In the genomic region with DNA sequence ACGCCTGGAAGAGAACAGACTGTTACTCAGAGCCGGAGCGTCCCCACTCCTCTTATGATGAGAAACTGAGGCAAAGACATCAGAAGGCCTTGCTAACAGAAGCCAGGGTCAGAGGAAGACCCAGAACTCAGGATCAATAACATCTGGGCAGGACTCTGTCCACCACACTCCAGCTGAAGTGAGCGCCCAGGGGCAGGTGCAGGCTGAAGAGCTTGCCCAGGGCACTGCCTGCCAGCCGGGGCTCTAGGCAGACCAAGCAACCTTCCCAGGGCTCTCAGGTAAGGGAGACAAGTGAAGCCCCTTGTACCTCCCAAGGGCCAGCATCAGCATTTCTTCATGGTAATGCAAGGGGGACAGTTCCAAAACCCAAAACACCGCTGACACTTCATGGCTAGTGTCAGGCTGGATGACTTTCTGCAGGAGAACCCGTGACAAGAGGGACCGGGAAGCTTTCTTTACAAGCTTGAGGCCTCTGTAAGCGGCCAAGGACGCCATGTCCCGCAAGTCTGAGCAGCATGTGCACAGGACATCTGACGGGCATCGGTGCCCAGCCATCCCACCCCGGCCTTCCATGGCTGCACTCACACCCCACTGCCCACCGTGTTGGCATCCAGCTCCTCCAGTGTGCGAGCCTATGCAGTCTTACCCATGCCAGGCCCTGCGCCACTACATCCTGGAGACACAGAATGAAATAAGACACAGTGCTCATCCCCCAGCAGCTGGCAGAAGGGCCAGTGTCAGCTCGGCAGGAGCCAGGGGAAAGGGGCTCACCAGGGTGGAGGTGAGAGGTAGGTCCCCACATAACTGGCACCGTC, we compare ENCODE assay signal across 17 cellular contexts. TPM values are rescaled to one million over a fixed set of nuclear protein-coding genes. Genes with fewer than 3 reads are reported as not detected.
DNase-seq lines count a peak whose midpoint lies in the region; ATAC-seq and TF ChIP-seq lines count a peak whose summit lies in the region.
"Had no signal": no experiment of that assay in that cellular context is flagged by ENCODE, and none has a peak within 500 bp of the region (broad histone marks: within the 10 kb centered on the region; RNA-seq: fewer than 3 reads in every experiment).

No MANE protein-coding gene starts in this region.

- H4K91ac ChIP-seq in neuronal stem cell (ENCODE audit: low read depth, low read length, poor library complexity): no peak overlapping the region

- TF ChIP-seq POLR2A in testis (IDR thresholded peaks at IDR 0.05): no peak

- no peak overlapping the region for H3K4ac ChIP-seq in neuronal stem cell (ENCODE audit: low read length)

- no peak overlapping the region for H2BK5ac ChIP-seq in neuronal stem cell (ENCODE audit: low read length)

- H3K27ac ChIP-seq in endodermal cell (ENCODE audit: low read depth, low read length) (no peak overlapping the region), neuronal stem cell (replicated peaks; ENCODE audit: low read length) (no peak overlapping the region), testis (no peak overlapping the region)
- H3K27ac ChIP-seq: epithelial cell of prostate, gastrocnemius medialis, psoas muscle had no signal

- H3K4me3 Mint-ChIP-seq in natural killer cell (peak overlapping the region; percentile 9), endodermal cell (no peak overlapping the region), type B pancreatic cell (no peak overlapping the region)
- H3K4me3 Mint-ChIP-seq in natural killer cell treated with Interleukin-12 subunit alpha and Interleukin-12 subunit beta and Interleukin-15 and Interleukin-18, amount 100 ng/mL, for 72 hours: no peak overlapping the region
- H3K4me3 Mint-ChIP-seq: activated CD4-positive, alpha-beta memory T cell treated with anti-CD3 and anti-CD28 coated beads, Interleukin-2, amount 10 ng/mL, durations not matched to agents 7 days and 5 days had no signal

- no peak overlapping the region for H2BK120ac ChIP-seq in neuronal stem cell (ENCODE audit: low read depth, low read length)

- no peak overlapping the region for H2AFZ ChIP-seq in neuronal stem cell (ENCODE audit: low read length)

- in situ Hi-C loops in GM13977 (cut with MboI; ENCODE audit: low pct_unique_long_range_greater_than_20kb, low sequenced_read_pairs, unreplicated experiment): loop anchor here (10.0 kb wide), 2 partner anchors 102 to 252 kb away; no protein-coding TSS in a partner anchor

- H2AK5ac ChIP-seq in neuronal stem cell (ENCODE audit: low read depth, low read length): peak overlapping the region; percentile 49

- peak overlapping the region; percentile 60 for H3K23ac ChIP-seq in neuronal stem cell (ENCODE audit: low read depth, low read length, poor library complexity)

- no peak overlapping the region for H3K4me3 ChIP-seq in endodermal cell (ENCODE audit: low read length)
- H3K4me3 ChIP-seq in neuronal stem cell (ENCODE audit: low read length in 2 of 2): no peak overlapping the region
- H3K4me3 ChIP-seq in testis: no peak overlapping the region
- H3K4me3 ChIP-seq: breast epithelium, gastrocnemius medialis, psoas muscle had no signal

- DNase-seq in natural killer cell (peak; percentile 4), endodermal cell (peak; percentile 32), neuronal stem cell (ENCODE audit: low spot score) (no peak), GM13977 (ENCODE audit: low spot score) (no peak), testis (no peak), type B pancreatic cell (ENCODE audit: extremely low spot score, unreplicated experiment) (no peak)
- DNase-seq in natural killer cell treated with Interleukin-12 subunit alpha and Interleukin-12 subunit beta and Interleukin-15 and Interleukin-18, amount 100 ng/mL, for 72 hours (ENCODE audit: low spot score): no peak
- DNase-seq: activated CD4-positive, alpha-beta memory T cell treated with anti-CD3 and anti-CD28 coated beads, Interleukin-2, amount 10 ng/mL, durations not matched to agents 7 days and 5 days; dermis blood vessel endothelial cell; gastrocnemius medialis; NCI-H1048; NCI-H2081; psoas muscle had no signal

- no peaks in the 10 kb centered on the region for H3K27me3 Mint-ChIP-seq in natural killer cell (ENCODE audit: low read depth in 2 of 2)
- no peaks in the 10 kb centered on the region for H3K27me3 Mint-ChIP-seq in natural killer cell treated with Interleukin-12 subunit alpha and Interleukin-12 subunit beta and Interleukin-15 and Interleukin-18, amount 100 ng/mL, for 72 hours
- no peaks in the 10 kb centered on the region for H3K27me3 Mint-ChIP-seq in endodermal cell (ENCODE audit: insufficient read depth)
- H3K27me3 Mint-ChIP-seq in type B pancreatic cell: no peaks in the 10 kb centered on the region
- H3K27me3 Mint-ChIP-seq: activated CD4-positive, alpha-beta memory T cell treated with anti-CD3 and anti-CD28 coated beads, Interleukin-2, amount 10 ng/mL, durations not matched to agents 7 days and 5 days had no signal

- H3K36me3 ChIP-seq in endodermal cell (ENCODE audit: control insufficient read depth, insufficient read depth, low read length): no peaks in the 10 kb centered on the region
- peaks cover 0 to 4% of the 10 kb centered on the region in 2 donors for H3K36me3 ChIP-seq in neuronal stem cell (replicated peaks in 1 of 2; ENCODE audit: control insufficient read depth in 2 of 2, insufficient read depth in 2 of 2, low read length in 2 of 2)
- no peaks in the 10 kb centered on the region for H3K36me3 ChIP-seq in testis (ENCODE audit: low read depth, missing control alignments)
- H3K36me3 ChIP-seq: breast epithelium, gastrocnemius medialis had no signal

- H4K8ac ChIP-seq in neuronal stem cell (ENCODE audit: low read depth, low read length): no peak overlapping the region

- no peak overlapping the region for H2BK12ac ChIP-seq in neuronal stem cell (ENCODE audit: low read length)

- ATAC-seq in natural killer cell (no peak), HG02798 (IDR thresholded peaks at IDR 0.05; ENCODE audit: poor library complexity, unreplicated experiment) (no peak)
- ATAC-seq in natural killer cell treated with Interleukin-12 subunit alpha and Interleukin-12 subunit beta and Interleukin-15 and Interleukin-18, amount 100 ng/mL, for 72 hours: no peak
- ATAC-seq: gastrocnemius medialis, psoas muscle had no signal

- 94 to 96% methylated on average over 18 to 19 of the region's 19 CpGs for WGBS in endodermal cell (ENCODE audit: insufficient coverage in 1 of 2, insufficient read length in 1 of 2), 2 experiments
- WGBS in neuronal stem cell (ENCODE audit: extremely low coverage in 2 of 2, insufficient read length in 2 of 2, insufficient replicate concordance in 1 of 2), 2 donors: no CpG with 5 or more reads among the region's 19 CpGs
- WGBS in testis, 2 donors: 94 to 97% methylated on average over 10 to 19 of the region's 19 CpGs

- H3K9me3 Mint-ChIP-seq in natural killer cell (no peaks in the 10 kb centered on the region), endodermal cell (no peaks in the 10 kb centered on the region), type B pancreatic cell (no peaks in the 10 kb centered on the region)
- H3K9me3 Mint-ChIP-seq in natural killer cell treated with Interleukin-12 subunit alpha and Interleukin-12 subunit beta and Interleukin-15 and Interleukin-18, amount 100 ng/mL, for 72 hours: no peaks in the 10 kb centered on the region
- H3K9me3 Mint-ChIP-seq: activated CD4-positive, alpha-beta memory T cell treated with anti-CD3 and anti-CD28 coated beads, Interleukin-2, amount 10 ng/mL, durations not matched to agents 7 days and 5 days; activated T-helper 2 cell treated with anti-CD3 and anti-CD28 coated beads, Interferon-gamma antibody, Interleukin-2, Interleukin-4, amounts not matched to agents 10 μg/mL and 5 μg/mL and 100 μg/mL, durations not matched to agents 14 hours and 24 hours and 36 hours had no signal

- H3K18ac ChIP-seq in neuronal stem cell (ENCODE audit: low read length): no peak overlapping the region

- H3K9me3 ChIP-seq in endodermal cell (ENCODE audit: control insufficient read depth, low read length) (no peaks in the 10 kb centered on the region), neuronal stem cell (replicated peaks in 1 of 2; ENCODE audit: control insufficient read depth in 2 of 2, insufficient read depth in 1 of 2, low read depth in 1 of 2, low read length in 2 of 2) (no peaks in the 10 kb centered on the region), testis (no peaks in the 10 kb centered on the region)
- H3K9me3 ChIP-seq: breast epithelium, gastrocnemius medialis, psoas muscle had no signal

- H3K27me3 ChIP-seq in endodermal cell (ENCODE audit: control insufficient read depth, insufficient read depth, low read length, poor library complexity, severe bottlenecking) (no peaks in the 10 kb centered on the region), neuronal stem cell (ENCODE audit: control insufficient read depth in 3 of 3, insufficient read depth in 3 of 3, low read depth in 1 of 3, low read length in 3 of 3) (no peaks in the 10 kb centered on the region), testis (no peaks in the 10 kb centered on the region)
- H3K27me3 ChIP-seq: breast epithelium, gastrocnemius medialis had no signal

- no peak overlapping the region for H3K14ac ChIP-seq in neuronal stem cell (ENCODE audit: low read length)

- H3K9ac ChIP-seq in endodermal cell (ENCODE audit: extremely low read depth, low read length, poor library complexity, severe bottlenecking) (no peak overlapping the region), neuronal stem cell (ENCODE audit: low read depth, low read length, poor library complexity) (no peak overlapping the region)

- H3K36me3 Mint-ChIP-seq in natural killer cell (no peaks in the 10 kb centered on the region), endodermal cell (ENCODE audit: low read depth) (no peaks in the 10 kb centered on the region), type B pancreatic cell (no peaks in the 10 kb centered on the region)
- no peaks in the 10 kb centered on the region for H3K36me3 Mint-ChIP-seq in natural killer cell treated with Interleukin-12 subunit alpha and Interleukin-12 subunit beta and Interleukin-15 and Interleukin-18, amount 100 ng/mL, for 72 hours

- H3K27ac Mint-ChIP-seq in natural killer cell (no peak overlapping the region), endodermal cell (no peak overlapping the region), type B pancreatic cell (no peak overlapping the region)
- H3K27ac Mint-ChIP-seq in natural killer cell treated with Interleukin-12 subunit alpha and Interleukin-12 subunit beta and Interleukin-15 and Interleukin-18, amount 100 ng/mL, for 72 hours: peak overlapping the region in 1 of 2 donors; percentile 64
- H3K27ac Mint-ChIP-seq: activated CD4-positive, alpha-beta memory T cell treated with anti-CD3 and anti-CD28 coated beads, Interleukin-2, amount 10 ng/mL, durations not matched to agents 7 days and 5 days; activated T-helper 2 cell treated with anti-CD3 and anti-CD28 coated beads, Interferon-gamma antibody, Interleukin-2, Interleukin-4, amounts not matched to agents 10 μg/mL and 5 μg/mL and 100 μg/mL, durations not matched to agents 14 hours and 24 hours and 36 hours had no signal

- H3K4me1 ChIP-seq in endodermal cell (ENCODE audit: control insufficient read depth, insufficient read depth, low read length): peaks cover 16% of the 10 kb centered on the region
- peaks cover 19 to 27% of the 10 kb centered on the region in 2 donors for H3K4me1 ChIP-seq in neuronal stem cell (ENCODE audit: control insufficient read depth in 2 of 2, insufficient read depth in 1 of 2, low read depth in 1 of 2, low read length in 2 of 2)
- peaks cover 12% of the 10 kb centered on the region for H3K4me1 ChIP-seq in testis

- intact Hi-C loops in natural killer cell (cut with micrococcal nuclease) (no loop called here), testis (cut with DNase I; ENCODE audit: low total_unique reads) (loop anchor here (5.0 to 10.0 kb wide), 2 partner anchors 142 to 570 kb away; partner anchors contain the start of gene FAM43A)

- no peak overlapping the region for H2BK15ac ChIP-seq in neuronal stem cell (ENCODE audit: low read length)

- no peak for TF ChIP-seq CTCF in natural killer cell (IDR thresholded peaks at IDR 0.05)
- TF ChIP-seq CTCF in endodermal cell (conservative IDR thresholded peaks at IDR 0.05): no peak
- TF ChIP-seq CTCF in GM13977 (IDR thresholded peaks at IDR 0.05; ENCODE audit: extremely low read depth, insufficient read depth, missing control alignments): no peak
- TF ChIP-seq CTCF in testis (IDR thresholded peaks at IDR 0.05): no peak
- no peak for TF ChIP-seq CTCF in type B pancreatic cell (conservative IDR thresholded peaks at IDR 0.05)

- H3K4me2 ChIP-seq in neuronal stem cell (ENCODE audit: insufficient read depth, low read length, poor library complexity, severe bottlenecking): no peak overlapping the region

- H3K79me1 ChIP-seq in neuronal stem cell (ENCODE audit: low read depth, low read length): no peaks in the 10 kb centered on the region

- peaks cover 14 to 33% of the 10 kb centered on the region in 2 donors for H3K4me1 Mint-ChIP-seq in natural killer cell
- peaks cover 9 to 16% of the 10 kb centered on the region in 2 donors for H3K4me1 Mint-ChIP-seq in natural killer cell treated with Interleukin-12 subunit alpha and Interleukin-12 subunit beta and Interleukin-15 and Interleukin-18, amount 100 ng/mL, for 72 hours (ENCODE audit: low read depth in 2 of 2)
- peaks cover 36% of the 10 kb centered on the region for H3K4me1 Mint-ChIP-seq in endodermal cell
- peaks cover 44% of the 10 kb centered on the region for H3K4me1 Mint-ChIP-seq in type B pancreatic cell (ENCODE audit: unreplicated experiment)

RNA-seq across cellular contexts. Expression of gene XXYLT1, which starts 14.1 kb away (rescaled TPM):
- total RNA-seq in natural killer cell: 10 to 100 TPM in 2 of 3 donors, 1 to 10 TPM in 1; 8.7 to 13.6 (median 10.2) TPM
- total RNA-seq in natural killer cell treated with Interleukin-12 subunit alpha and Interleukin-12 subunit beta and Interleukin-15 and Interleukin-18, amount 100 ng/mL, for 72 hours: 10 to 100 TPM; 10.5 to 16.2 TPM
- total RNA-seq in endodermal cell: 10 to 100 TPM; 35.5 to 38.3 TPM
- polyA plus RNA-seq in endodermal cell (2013, experiment 1 of 2): 41.5 TPM
- 41.3 TPM for polyA plus RNA-seq in endodermal cell (2013, experiment 2 of 2)
- 33.7 TPM for polyA plus RNA-seq in neuronal stem cell (2013, experiment 1 of 2)
- 33.8 TPM for polyA plus RNA-seq in neuronal stem cell (2013, experiment 2 of 2)
- 10 to 100 TPM; 11.1 to 12.5 TPM for total RNA-seq in testis
- polyA plus RNA-seq in testis (ENCODE audit: insufficient read depth, low read depth, low replicate concordance): 7.2 TPM
- 10.4 and 27.0 TPM in 2 replicates for total RNA-seq in type B pancreatic cell (ENCODE audit: low replicate concordance)

Comparison
In these comparisons a context has a peak if more than half of its experiments do, and no peak if none do; other contexts are left out.
1. DNase-seq: peak in natural killer cell (single experiment) and endodermal cell (single experiment); none in natural killer cell treated with Interleukin-12 subunit alpha and Interleukin-12 subunit beta and Interleukin-15 and Interleukin-18, amount 100 ng/mL, for 72 hours (single experiment), neuronal stem cell (single experiment), GM13977 (single experiment), testis (single experiment) and type B pancreatic cell (single experiment).